In genomic region chr2:53641290-53641689, GRCh38 we compare ENCODE assay signal across 15 cellular contexts.
DNase-seq lines count a peak whose midpoint lies in the region; ATAC-seq and TF ChIP-seq lines count a peak whose summit lies in the region.
"Had no signal": no experiment of that assay in that cellular context is flagged by ENCODE, and none has a peak within 500 bp of the region (broad histone marks: within the 10 kb centered on the region; RNA-seq: fewer than 3 reads in every experiment).

No MANE protein-coding gene starts in this region.

- H3K27me3 Mint-ChIP-seq in H9 (ENCODE audit: low read depth) (peaks cover 2% of the 10 kb centered on the region; the same call in 1 of the 2 replicates), WTC11 (ENCODE audit: low read depth) (no peaks in the 10 kb centered on the region; the same call in 1 of the 2 replicates)
- H3K27me3 Mint-ChIP-seq: B cell; CD4-positive, alpha-beta T cell had no signal

- no peak overlapping the region for H4K8ac ChIP-seq in H9 (replicated peaks; ENCODE audit: insufficient read length, low read depth, low read length)
- H4K8ac ChIP-seq in neuronal stem cell (ENCODE audit: low read depth, low read length), result no peak overlapping the region

- H3K4ac ChIP-seq in H9 (ENCODE audit: low read depth, low read length) (no peak overlapping the region), neuronal stem cell (ENCODE audit: low read length) (no peak overlapping the region)

- H4K91ac ChIP-seq in H9 (ENCODE audit: insufficient read length, low read depth, low read length), result no peak overlapping the region
- H4K91ac ChIP-seq in neuronal stem cell (ENCODE audit: low read depth, low read length, poor library complexity), result no peak overlapping the region

- peaks cover 0 to 2% of the 10 kb centered on the region in 2 experiments; a peak in 1 of 5 replicates for H3K9me3 Mint-ChIP-seq in H9
- H3K9me3 Mint-ChIP-seq in WTC11, result peaks cover 7% of the 10 kb centered on the region
- H3K9me3 Mint-ChIP-seq: CD4-positive, alpha-beta T cell had no signal

- peaks cover 0 to 8% (median 0%) of the 10 kb centered on the region in 3 experiments; a peak in 3 of 7 replicates for H3K36me3 Mint-ChIP-seq in H9 (ENCODE audit: insufficient read depth in 1 of 3, low read depth in 3 of 3)
- H3K36me3 Mint-ChIP-seq in WTC11, result no peaks in the 10 kb centered on the region

- ATAC-seq in WTC11, result peak; percentile 91
- no peak for ATAC-seq in GM21360 (IDR thresholded peaks at IDR 0.05; ENCODE audit: unreplicated experiment)
- no peak for ATAC-seq in HG03432 (IDR thresholded peaks at IDR 0.05; ENCODE audit: unreplicated experiment)
- ATAC-seq: HCT116 had no signal

- H2AFZ ChIP-seq in H9 (ENCODE audit: low read length) (no peak overlapping the region), neuronal stem cell (ENCODE audit: low read length) (peak overlapping the region; percentile 13)
- H2AFZ ChIP-seq: GM23248 had no signal

- TF ChIP-seq CTCF in H9 (conservative IDR thresholded peaks at IDR 0.05) (no peak), WTC11 (IDR thresholded peaks at IDR 0.05) (no peak)

- H2BK12ac ChIP-seq in H9 (ENCODE audit: insufficient read length, low read depth, low read length) (no peak overlapping the region), neuronal stem cell (ENCODE audit: low read length) (no peak overlapping the region)

- H3K4me3 Mint-ChIP-seq in H9, result peak overlapping the region in 1 of 2 experiments; percentile 24; a peak in 1 of 5 replicates
- H3K4me3 Mint-ChIP-seq in WTC11, result no peak overlapping the region
- H3K4me3 Mint-ChIP-seq: B cell; CD4-positive, alpha-beta T cell had no signal

- peaks cover 26 to 29% of the 10 kb centered on the region in 2 experiments for H3K4me1 Mint-ChIP-seq in H9
- H3K4me1 Mint-ChIP-seq in WTC11, result peaks cover 27% of the 10 kb centered on the region
- H3K4me1 Mint-ChIP-seq: B cell had no signal

- no peaks in the 10 kb centered on the region for H3K79me2 ChIP-seq in H9 (ENCODE audit: insufficient read depth, low read length)

- no peak overlapping the region for H2AK5ac ChIP-seq in H9 (ENCODE audit: insufficient read length, low read length)
- no peak overlapping the region for H2AK5ac ChIP-seq in neuronal stem cell (ENCODE audit: low read depth, low read length)

- no CpG with 5 or more reads among the region's 7 CpGs for WGBS in H9 (ENCODE audit: extremely low coverage, insufficient read length, low lambda C conversion rate)
- no CpG with 5 or more reads among the region's 7 CpGs for WGBS in neuronal stem cell (ENCODE audit: extremely low coverage in 2 of 2, insufficient read length in 2 of 2, insufficient replicate concordance in 1 of 2), 2 donors

- H3K36me3 ChIP-seq in iPS-18a (ENCODE audit: control insufficient read depth, low read depth, low read length) (no peaks in the 10 kb centered on the region), neuronal stem cell (replicated peaks in 1 of 2; ENCODE audit: control insufficient read depth in 2 of 2, insufficient read depth in 2 of 2, low read length in 2 of 2) (no peaks in the 10 kb centered on the region)

- H2BK15ac ChIP-seq in H9 (ENCODE audit: low read depth, low read length), result no peak overlapping the region
- H2BK15ac ChIP-seq in neuronal stem cell (ENCODE audit: low read length), result no peak overlapping the region

- peaks cover 5% of the 10 kb centered on the region; the same call in 1 of the 2 replicates for H3K4me1 ChIP-seq in H9 (ENCODE audit: insufficient read depth, low read length)
- H3K4me1 ChIP-seq in iPS-18a (ENCODE audit: control insufficient read depth, low read depth, low read length), result peaks cover 16% of the 10 kb centered on the region
- peaks cover 0 to 6% of the 10 kb centered on the region in 2 donors for H3K4me1 ChIP-seq in neuronal stem cell (ENCODE audit: control insufficient read depth in 2 of 2, insufficient read depth in 1 of 2, low read depth in 1 of 2, low read length in 2 of 2)

- H3K56ac ChIP-seq in H9 (ENCODE audit: insufficient read length, low read depth, low read length), result no peak overlapping the region

- H3K14ac ChIP-seq in H9 (ENCODE audit: insufficient read depth, low read length) (no peak overlapping the region), neuronal stem cell (ENCODE audit: low read length) (no peak overlapping the region)

- no peak overlapping the region for H4K5ac ChIP-seq in H9 (ENCODE audit: insufficient read length, low read depth, low read length)

- CTCF ChIA-PET in WTC11 (lab: Charles Lee), result interaction anchor here (0.5 kb wide), 1 partner anchor 11 kb away, joined by 3 read pairs; no protein-coding TSS in a partner anchor

- H3K23ac ChIP-seq in H9 (ENCODE audit: insufficient read length, low read depth, low read length) (no peak overlapping the region), neuronal stem cell (ENCODE audit: low read depth, low read length, poor library complexity) (no peak overlapping the region)

- H3K79me1 ChIP-seq in H9 (ENCODE audit: insufficient read depth, low read depth, low read length, poor library complexity, severe bottlenecking) (no peaks in the 10 kb centered on the region), neuronal stem cell (ENCODE audit: low read depth, low read length) (no peaks in the 10 kb centered on the region)

- H3K27ac Mint-ChIP-seq in H9, result peak overlapping the region in 1 of 3 experiments; percentile 68; a peak in 2 of 7 replicates
- H3K27ac Mint-ChIP-seq in WTC11, result no peak overlapping the region
- H3K27ac Mint-ChIP-seq: B cell; CD4-positive, alpha-beta T cell had no signal

- H3K9ac ChIP-seq in H9 (ENCODE audit: extremely low read depth, insufficient read length, low read length), result no peak overlapping the region
- no peak overlapping the region for H3K9ac ChIP-seq in iPS-18a (ENCODE audit: low read length)
- H3K9ac ChIP-seq in neuronal stem cell (ENCODE audit: low read depth, low read length, poor library complexity), result no peak overlapping the region
- H3K9ac ChIP-seq: GM23248 had no signal

- POLR2A ChIA-PET in WTC11 (lab: Charles Lee), result no interaction called here

- H3K18ac ChIP-seq in H9 (ENCODE audit: insufficient read length, low read depth, low read length) (no peak overlapping the region), neuronal stem cell (ENCODE audit: low read length) (no peak overlapping the region)

- no peak overlapping the region for H3T11ph ChIP-seq in H9 (ENCODE audit: low read length)

- H3K4me2 ChIP-seq in H9 (ENCODE audit: insufficient read depth, insufficient read length, low read length) (peak overlapping the region; percentile 10), neuronal stem cell (ENCODE audit: insufficient read depth, low read length, poor library complexity, severe bottlenecking) (no peak overlapping the region)

- H3K27me3 ChIP-seq in H9 (ENCODE audit: insufficient read depth, low read length) (no peaks in the 10 kb centered on the region), iPS-18a (ENCODE audit: control insufficient read depth, insufficient read depth, low read length) (no peaks in the 10 kb centered on the region), neuronal stem cell (ENCODE audit: control insufficient read depth in 3 of 3, insufficient read depth in 3 of 3, low read depth in 1 of 3, low read length in 3 of 3) (no peaks in the 10 kb centered on the region)

- no peaks in the 10 kb centered on the region for H4K20me1 ChIP-seq in H9 (ENCODE audit: control insufficient read depth, insufficient read depth, insufficient read length)

- H2BK5ac ChIP-seq in H9 (ENCODE audit: insufficient read length, low read length) (no peak overlapping the region), neuronal stem cell (ENCODE audit: low read length) (no peak overlapping the region)

- H2BK120ac ChIP-seq in H9 (ENCODE audit: low read depth, low read length, poor library complexity, severe bottlenecking) (no peak overlapping the region), neuronal stem cell (ENCODE audit: low read depth, low read length) (no peak overlapping the region)

- H3K27ac ChIP-seq in H9 (ENCODE audit: insufficient read length, low read depth, low read length) (no peak overlapping the region), iPS-18a (ENCODE audit: low read length) (no peak overlapping the region), neuronal stem cell (replicated peaks; ENCODE audit: low read length) (no peak overlapping the region)
- H3K27ac ChIP-seq: GM23248 had no signal

- DNase-seq in H9, result no peak
- peak; percentile 19 for DNase-seq in WTC11 (ENCODE audit: low spot score)
- DNase-seq in neuronal stem cell (ENCODE audit: low spot score), result peak; percentile 17
- no peak for DNase-seq in SKM-1 (lab: John Stamatoyannopoulos, UW; ENCODE audit: unreplicated experiment)
- DNase-seq: ACHN; C1 segment of cervical spinal cord; Calu3; CD4-positive, alpha-beta T cell; DMS 273 treated with DMSO at 0.1 percent for 48 hours; GM23248 had no signal

- H3K4me3 ChIP-seq in iPS-18a (ENCODE audit: low read length) (peak overlapping the region; percentile 21), neuronal stem cell (ENCODE audit: low read length in 2 of 2) (no peak overlapping the region)
- H3K4me3 ChIP-seq: GM23248 had no signal

- H3K9me3 ChIP-seq in H9 (ENCODE audit: control insufficient read depth, low read depth, low read length), result no peaks in the 10 kb centered on the region
- H3K9me3 ChIP-seq in iPS-18a (ENCODE audit: control insufficient read depth, low read depth, low read length), result no peaks in the 10 kb centered on the region
- H3K9me3 ChIP-seq in neuronal stem cell (replicated peaks in 1 of 2; ENCODE audit: control insufficient read depth in 2 of 2, insufficient read depth in 1 of 2, low read depth in 1 of 2, low read length in 2 of 2), result no peaks in the 10 kb centered on the region

- no peaks in the 10 kb centered on the region for H3K23me2 ChIP-seq in H9 (ENCODE audit: insufficient read length, low read depth, low read length, poor library complexity, severe bottlenecking)

- no peak overlapping the region for H2BK20ac ChIP-seq in H9 (ENCODE audit: low read depth, low read length, poor library complexity, severe bottlenecking)

TF ChIP-seq in WTC11, 78 proteins besides CTCF, POLR2A, EP300 and RAD21:
- TF ChIP-seq ZBTB21 (CRISPR knock-in tag; IDR thresholded peaks at IDR 0.05; ENCODE audit: borderline replicate concordance) (0 out of 2 replicates have a peak, but pooled peaks have one; percentile 37), SOX15 (CRISPR knock-in tag; IDR thresholded peaks at IDR 0.05) (no peak), GRHL2 (CRISPR knock-in tag; IDR thresholded peaks at IDR 0.05; ENCODE audit: insufficient replicate concordance, severe bottlenecking) (no peak), EMX1 (CRISPR knock-in tag; IDR thresholded peaks at IDR 0.05) (no peak)
TF ChIP-seq in WTC11: peak in this region for 1.

Comparison
In these comparisons a context has a peak if more than half of its experiments do, and no peak if none do; other contexts are left out.
1. DNase-seq: peak in WTC11 (single experiment) and neuronal stem cell (single experiment); none in H9 (single experiment) and SKM-1 (single experiment).